Comparison of ENCODE assay signal across 1 cellular context in the genomic region with DNA sequence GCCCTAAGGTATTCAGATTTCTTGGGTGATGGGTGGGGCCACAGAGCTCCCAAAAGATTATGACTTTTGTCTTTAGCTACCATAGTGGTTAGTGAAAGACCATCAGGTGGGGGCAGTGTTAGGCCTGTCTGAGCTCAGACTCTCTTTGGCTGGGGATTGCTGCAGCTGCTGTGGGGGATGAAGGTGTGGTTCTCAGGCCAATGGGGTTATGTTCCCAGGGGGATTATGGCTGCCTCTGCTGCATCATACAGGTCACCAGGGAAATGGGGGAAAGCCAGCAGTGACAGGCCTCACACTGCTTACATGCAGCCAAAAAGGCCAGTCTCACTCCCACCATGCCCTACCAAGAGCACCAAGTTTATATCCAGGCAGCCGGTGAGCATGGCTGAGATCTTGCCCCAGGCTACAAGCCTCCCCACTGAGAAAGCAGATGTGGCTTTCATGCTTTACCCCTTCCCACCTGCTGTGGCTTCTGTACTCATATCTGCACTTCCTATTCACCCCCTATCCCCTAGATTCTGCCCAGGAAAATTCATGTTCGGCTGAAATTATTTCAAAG.
TF ChIP-seq lines count a peak whose summit lies in the region.

No MANE protein-coding gene starts in this region.

TF ChIP-seq in GM23338, 12 proteins besides CTCF, POLR2A, EP300 and RAD21 (continued from another document):
- TF ChIP-seq, protein P1, sequence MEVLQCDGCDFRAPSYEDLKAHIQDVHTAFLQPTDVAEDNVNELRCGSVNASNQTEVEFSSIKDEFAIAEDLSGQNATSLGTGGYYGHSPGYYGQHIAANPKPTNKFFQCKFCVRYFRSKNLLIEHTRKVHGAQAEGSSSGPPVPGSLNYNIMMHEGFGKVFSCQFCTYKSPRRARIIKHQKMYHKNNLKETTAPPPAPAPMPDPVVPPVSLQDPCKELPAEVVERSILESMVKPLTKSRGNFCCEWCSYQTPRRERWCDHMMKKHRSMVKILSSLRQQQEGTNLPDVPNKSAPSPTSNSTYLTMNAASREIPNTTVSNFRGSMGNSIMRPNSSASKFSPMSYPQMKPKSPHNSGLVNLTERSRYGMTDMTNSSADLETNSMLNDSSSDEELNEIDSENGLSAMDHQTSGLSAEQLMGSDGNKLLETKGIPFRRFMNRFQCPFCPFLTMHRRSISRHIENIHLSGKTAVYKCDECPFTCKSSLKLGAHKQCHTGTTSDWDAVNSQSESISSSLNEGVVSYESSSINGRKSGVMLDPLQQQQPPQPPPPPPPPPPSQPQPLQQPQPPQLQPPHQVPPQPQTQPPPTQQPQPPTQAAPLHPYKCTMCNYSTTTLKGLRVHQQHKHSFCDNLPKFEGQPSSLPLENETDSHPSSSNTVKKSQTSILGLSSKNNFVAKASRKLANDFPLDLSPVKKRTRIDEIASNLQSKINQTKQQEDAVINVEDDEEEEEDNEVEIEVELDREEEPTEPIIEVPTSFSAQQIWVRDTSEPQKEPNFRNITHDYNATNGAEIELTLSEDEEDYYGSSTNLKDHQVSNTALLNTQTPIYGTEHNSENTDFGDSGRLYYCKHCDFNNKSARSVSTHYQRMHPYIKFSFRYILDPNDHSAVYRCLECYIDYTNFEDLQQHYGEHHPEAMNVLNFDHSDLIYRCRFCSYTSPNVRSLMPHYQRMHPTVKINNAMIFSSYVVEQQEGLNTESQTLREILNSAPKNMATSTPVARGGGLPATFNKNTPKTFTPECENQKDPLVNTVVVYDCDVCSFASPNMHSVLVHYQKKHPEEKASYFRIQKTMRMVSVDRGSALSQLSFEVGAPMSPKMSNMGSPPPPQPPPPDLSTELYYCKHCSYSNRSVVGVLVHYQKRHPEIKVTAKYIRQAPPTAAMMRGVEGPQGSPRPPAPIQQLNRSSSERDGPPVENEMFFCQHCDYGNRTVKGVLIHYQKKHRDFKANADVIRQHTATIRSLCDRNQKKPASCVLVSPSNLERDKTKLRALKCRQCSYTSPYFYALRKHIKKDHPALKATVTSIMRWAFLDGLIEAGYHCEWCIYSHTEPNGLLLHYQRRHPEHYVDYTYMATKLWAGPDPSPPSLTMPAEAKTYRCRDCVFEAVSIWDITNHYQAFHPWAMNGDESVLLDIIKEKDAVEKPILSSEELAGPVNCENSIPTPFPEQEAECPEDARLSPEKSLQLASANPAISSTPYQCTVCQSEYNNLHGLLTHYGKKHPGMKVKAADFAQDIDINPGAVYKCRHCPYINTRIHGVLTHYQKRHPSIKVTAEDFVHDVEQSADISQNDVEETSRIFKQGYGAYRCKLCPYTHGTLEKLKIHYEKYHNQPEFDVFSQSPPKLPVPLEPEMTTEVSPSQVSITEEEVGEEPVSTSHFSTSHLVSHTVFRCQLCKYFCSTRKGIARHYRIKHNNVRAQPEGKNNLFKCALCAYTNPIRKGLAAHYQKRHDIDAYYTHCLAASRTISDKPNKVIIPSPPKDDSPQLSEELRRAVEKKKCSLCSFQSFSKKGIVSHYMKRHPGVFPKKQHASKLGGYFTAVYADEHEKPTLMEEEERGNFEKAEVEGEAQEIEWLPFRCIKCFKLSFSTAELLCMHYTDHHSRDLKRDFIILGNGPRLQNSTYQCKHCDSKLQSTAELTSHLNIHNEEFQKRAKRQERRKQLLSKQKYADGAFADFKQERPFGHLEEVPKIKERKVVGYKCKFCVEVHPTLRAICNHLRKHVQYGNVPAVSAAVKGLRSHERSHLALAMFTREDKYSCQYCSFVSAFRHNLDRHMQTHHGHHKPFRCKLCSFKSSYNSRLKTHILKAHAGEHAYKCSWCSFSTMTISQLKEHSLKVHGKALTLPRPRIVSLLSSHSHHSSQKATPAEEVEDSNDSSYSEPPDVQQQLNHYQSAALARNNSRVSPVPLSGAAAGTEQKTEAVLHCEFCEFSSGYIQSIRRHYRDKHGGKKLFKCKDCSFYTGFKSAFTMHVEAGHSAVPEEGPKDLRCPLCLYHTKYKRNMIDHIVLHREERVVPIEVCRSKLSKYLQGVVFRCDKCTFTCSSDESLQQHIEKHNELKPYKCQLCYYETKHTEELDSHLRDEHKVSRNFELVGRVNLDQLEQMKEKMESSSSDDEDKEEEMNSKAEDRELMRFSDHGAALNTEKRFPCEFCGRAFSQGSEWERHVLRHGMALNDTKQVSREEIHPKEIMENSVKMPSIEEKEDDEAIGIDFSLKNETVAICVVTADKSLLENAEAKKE (CRISPR knock-in tag; IDR thresholded peaks at IDR 0.05) = no peak
- TF ChIP-seq EZH2 (IDR thresholded peaks at IDR 0.05; ENCODE audit: low read depth, unreplicated experiment) (no peak), REST (IDR thresholded peaks at IDR 0.05; ENCODE audit: unreplicated experiment) (no peak), ZNF331 (CRISPR knock-in tag; IDR thresholded peaks at IDR 0.05; ENCODE audit: low read depth) (no peak), JUNB (IDR thresholded peaks at IDR 0.05; ENCODE audit: unreplicated experiment) (no peak), POLR2AphosphoS5 (IDR thresholded peaks at IDR 0.05; ENCODE audit: low read depth) (no peak), NANOG (IDR thresholded peaks at IDR 0.05; ENCODE audit: borderline replicate concordance) (no peak), CREB1 (CRISPR knock-in tag; IDR thresholded peaks at IDR 0.05; ENCODE audit: low read depth) (no peak)
TF ChIP-seq in GM23338: peak in this region for 0.
